19 cellular contexts compared by ENCODE assay signal in the genomic region with DNA sequence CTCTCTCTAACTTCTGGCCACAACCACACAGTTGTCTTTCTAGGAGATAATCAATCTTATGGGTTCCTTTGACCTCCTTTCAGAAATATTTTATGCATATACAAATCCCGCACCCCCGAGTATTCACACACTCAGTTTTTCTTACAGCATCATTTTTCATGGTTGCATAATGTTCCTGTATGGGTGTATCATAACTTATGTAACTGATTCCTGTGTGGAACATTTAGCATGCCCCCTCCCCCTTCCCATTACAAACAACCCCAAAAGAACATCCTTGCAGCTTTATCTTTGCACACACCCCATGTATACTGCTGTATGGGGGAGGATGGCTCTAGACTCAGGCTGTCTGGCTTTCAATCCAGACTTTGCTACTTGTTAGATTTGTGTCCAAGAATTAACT.
DNase-seq lines count a peak whose midpoint lies in the region; ATAC-seq, FAIRE-seq and TF ChIP-seq lines count a peak whose summit lies in the region.
"Had no signal": no experiment of that assay in that cellular context is flagged by ENCODE, and none has a peak within 500 bp of the region (broad histone marks: within the 10 kb centered on the region; RNA-seq: fewer than 3 reads in every experiment).

No MANE protein-coding gene starts in this region.

- no peak overlapping the region for H3K4me3 Mint-ChIP-seq in activated T-helper 1 cell treated with anti-CD3 and anti-CD28 coated beads, Interleukin-12 subunit alpha, Interleukin-12 subunit beta, Interleukin-2, Interleukin-4 antibody, amounts not matched to agents 30 ng/mL and 10 ng/mL and 1 ng/mL, durations not matched to agents 14 hours and 24 hours and 36 hours
- H3K4me3 Mint-ChIP-seq in activated CD8-positive, alpha-beta T cell treated with anti-CD3 and anti-CD28 coated beads for 36 hours = no peak overlapping the region
- H3K4me3 Mint-ChIP-seq: B cell; CD4-positive, alpha-beta T cell; CD8-positive, alpha-beta T cell had no signal

- POLR2A ChIA-PET in activated CD8-positive, alpha-beta T cell treated with anti-CD3 and anti-CD28 coated beads for 36 hours (lab: Charles Lee) = interaction anchor here (1.0 kb wide), 1 partner anchor 114 kb away, joined by 3 read pairs; no protein-coding TSS in a partner anchor

- FAIRE-seq in GM12892 (lab: Jason Lieb, UNC) = peak; percentile 46
- FAIRE-seq: A204.1, D721Med, G401.6, GM12891, GM18507 had no signal

- intact Hi-C loops in activated T-helper 1 cell treated with anti-CD3 and anti-CD28 coated beads, Interleukin-12 subunit alpha, Interleukin-12 subunit beta, Interleukin-2, Interleukin-4 antibody, amounts not matched to agents 30 ng/mL and 10 ng/mL and 1 ng/mL, durations not matched to agents 14 hours and 24 hours and 36 hours (cut with micrococcal nuclease) = no loop called here
- intact Hi-C loops in activated CD8-positive, alpha-beta T cell treated with anti-CD3 and anti-CD28 coated beads for 36 hours (cut with micrococcal nuclease) = no loop called here

- TF ChIP-seq CTCF in activated CD8-positive, alpha-beta T cell treated with anti-CD3 and anti-CD28 coated beads for 36 hours (IDR thresholded peaks at IDR 0.05) = no peak

- H3K36me3 Mint-ChIP-seq in activated T-helper 1 cell treated with anti-CD3 and anti-CD28 coated beads, Interleukin-12 subunit alpha, Interleukin-12 subunit beta, Interleukin-2, Interleukin-4 antibody, amounts not matched to agents 30 ng/mL and 10 ng/mL and 1 ng/mL, durations not matched to agents 14 hours and 24 hours and 36 hours (ENCODE audit: low read depth) = no peaks in the 10 kb centered on the region
- H3K36me3 Mint-ChIP-seq in activated CD8-positive, alpha-beta T cell treated with anti-CD3 and anti-CD28 coated beads for 36 hours (ENCODE audit: low read depth) = no peaks in the 10 kb centered on the region
- H3K36me3 Mint-ChIP-seq: CD8-positive, alpha-beta T cell had no signal

- no peaks in the 10 kb centered on the region for H3K9me3 Mint-ChIP-seq in activated T-helper 1 cell treated with anti-CD3 and anti-CD28 coated beads, Interleukin-12 subunit alpha, Interleukin-12 subunit beta, Interleukin-2, Interleukin-4 antibody, amounts not matched to agents 30 ng/mL and 10 ng/mL and 1 ng/mL, durations not matched to agents 14 hours and 24 hours and 36 hours
- no peaks in the 10 kb centered on the region for H3K9me3 Mint-ChIP-seq in activated CD8-positive, alpha-beta T cell treated with anti-CD3 and anti-CD28 coated beads for 36 hours
- H3K9me3 Mint-ChIP-seq: CD4-positive, alpha-beta T cell; CD8-positive, alpha-beta T cell had no signal

- no peak overlapping the region for H3K27ac Mint-ChIP-seq in activated T-helper 1 cell treated with anti-CD3 and anti-CD28 coated beads, Interleukin-12 subunit alpha, Interleukin-12 subunit beta, Interleukin-2, Interleukin-4 antibody, amounts not matched to agents 30 ng/mL and 10 ng/mL and 1 ng/mL, durations not matched to agents 14 hours and 24 hours and 36 hours
- no peak overlapping the region for H3K27ac Mint-ChIP-seq in activated CD8-positive, alpha-beta T cell treated with anti-CD3 and anti-CD28 coated beads for 36 hours
- H3K27ac Mint-ChIP-seq: B cell; CD4-positive, alpha-beta T cell; CD8-positive, alpha-beta T cell had no signal

- ATAC-seq in activated CD8-positive, alpha-beta T cell treated with anti-CD3 and anti-CD28 coated beads for 36 hours = no peak
- ATAC-seq: CD8-positive, alpha-beta T cell had no signal

- H3K27me3 Mint-ChIP-seq in activated T-helper 1 cell treated with anti-CD3 and anti-CD28 coated beads, Interleukin-12 subunit alpha, Interleukin-12 subunit beta, Interleukin-2, Interleukin-4 antibody, amounts not matched to agents 30 ng/mL and 10 ng/mL and 1 ng/mL, durations not matched to agents 14 hours and 24 hours and 36 hours (ENCODE audit: insufficient read depth) = peaks cover 19% of the 10 kb centered on the region
- H3K27me3 Mint-ChIP-seq in activated CD8-positive, alpha-beta T cell treated with anti-CD3 and anti-CD28 coated beads for 36 hours = peaks cover 3% of the 10 kb centered on the region

- no peak for TF ChIP-seq POLR2A in GM12892 (IDR thresholded peaks at IDR 0.05; ENCODE audit: low read depth, low read length)

- DNase-seq in GM12892 (ENCODE audit: insufficient read length) (no peak), amniotic epithelial cell (ENCODE audit: low read depth) (peak; percentile 21), NCI-H69 (lab: John Stamatoyannopoulos, UW) (no peak)
- DNase-seq in activated T-helper 1 cell treated with anti-CD3 and anti-CD28 coated beads, Interleukin-12 subunit alpha, Interleukin-12 subunit beta, Interleukin-2, Interleukin-4 antibody, amounts not matched to agents 30 ng/mL and 10 ng/mL and 1 ng/mL, durations not matched to agents 14 hours and 24 hours and 36 hours (ENCODE audit: low spot score) = no peak
- DNase-seq in activated CD8-positive, alpha-beta T cell treated with anti-CD3 and anti-CD28 coated beads for 36 hours = no peak
- DNase-seq: 8988T; AML-193; Caco-2; Calu3; CD4-positive, alpha-beta T cell; CD8-positive, alpha-beta T cell; DMS79 treated with DMSO at 0.1 percent for 48 hours; GF-D8 had no signal

- H3K4me1 Mint-ChIP-seq in activated T-helper 1 cell treated with anti-CD3 and anti-CD28 coated beads, Interleukin-12 subunit alpha, Interleukin-12 subunit beta, Interleukin-2, Interleukin-4 antibody, amounts not matched to agents 30 ng/mL and 10 ng/mL and 1 ng/mL, durations not matched to agents 14 hours and 24 hours and 36 hours (ENCODE audit: low read depth) = no peaks in the 10 kb centered on the region
- no peaks in the 10 kb centered on the region for H3K4me1 Mint-ChIP-seq in activated CD8-positive, alpha-beta T cell treated with anti-CD3 and anti-CD28 coated beads for 36 hours (ENCODE audit: low read depth)

- CTCF ChIA-PET in activated CD8-positive, alpha-beta T cell treated with anti-CD3 and anti-CD28 coated beads for 36 hours (lab: Charles Lee) = interaction anchor here (1.0 to 2.7 kb wide), 4 partner anchors 9 to 102 kb away, joined by 3 to 12 read pairs (median 3); no protein-coding TSS in a partner anchor
